In the genomic region with DNA sequence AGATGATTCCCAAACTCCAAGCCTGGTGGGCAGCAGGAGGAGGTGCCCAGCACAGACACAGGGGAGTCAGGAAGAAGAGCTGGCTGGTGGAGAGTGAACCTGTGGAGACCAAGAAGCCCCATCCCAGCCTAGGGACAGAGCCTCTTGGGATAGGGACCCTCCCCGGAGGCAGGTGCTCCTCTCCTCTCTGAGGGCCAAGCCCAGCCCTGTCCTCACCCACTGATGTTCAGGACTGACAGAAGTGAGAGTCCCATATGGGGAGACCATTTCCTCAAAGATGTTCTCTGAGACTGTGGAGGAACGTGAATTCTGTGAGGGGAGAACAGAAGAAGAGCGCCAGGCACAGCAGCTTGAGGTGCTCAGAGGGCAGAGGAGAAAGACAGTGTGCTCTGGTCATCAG, we compare ENCODE assay signal across 22 cellular contexts.
"Had no signal": no experiment of that assay in that cellular context is flagged by ENCODE, and none has a peak within 500 bp of the region (broad histone marks: within the 10 kb centered on the region; RNA-seq: fewer than 3 reads in every experiment).

No MANE protein-coding gene starts in this region.

- H3K9me3 Mint-ChIP-seq: activated CD4-positive, alpha-beta memory T cell treated with anti-CD3 and anti-CD28 coated beads, Interleukin-2, amount 10 ng/mL, durations not matched to agents 7 days and 5 days; activated CD4-positive, alpha-beta T cell treated with anti-CD3 and anti-CD28 coated beads, Interleukin-2, amount 10 ng/mL, durations not matched to agents 7 days and 5 days; activated naive CD4-positive, alpha-beta T cell treated with anti-CD3 and anti-CD28 coated beads, Interleukin-2, amount 10 ng/mL, durations not matched to agents 7 days and 5 days; activated naive CD8-positive, alpha-beta T cell treated with anti-CD3 and anti-CD28 coated beads for 36 hours; activated T-helper 2 cell treated with anti-CD3 and anti-CD28 coated beads, Interferon-gamma antibody, Interleukin-2, Interleukin-4, amounts not matched to agents 10 μg/mL and 5 μg/mL and 100 μg/mL, durations not matched to agents 14 hours and 24 hours and 36 hours had no signal

- H3K27ac Mint-ChIP-seq: activated CD4-positive, alpha-beta memory T cell treated with anti-CD3 and anti-CD28 coated beads, Interleukin-2, amount 10 ng/mL, durations not matched to agents 7 days and 5 days; activated CD4-positive, alpha-beta T cell treated with anti-CD3 and anti-CD28 coated beads, Interleukin-2, amount 10 ng/mL, durations not matched to agents 7 days and 5 days; activated naive CD4-positive, alpha-beta T cell treated with anti-CD3 and anti-CD28 coated beads, Interleukin-2, amount 10 ng/mL, durations not matched to agents 7 days and 5 days; activated naive CD8-positive, alpha-beta T cell treated with anti-CD3 and anti-CD28 coated beads for 36 hours; activated T-helper 2 cell treated with anti-CD3 and anti-CD28 coated beads, Interferon-gamma antibody, Interleukin-2, Interleukin-4, amounts not matched to agents 10 μg/mL and 5 μg/mL and 100 μg/mL, durations not matched to agents 14 hours and 24 hours and 36 hours had no signal

- DNase-seq: activated CD4-positive, alpha-beta memory T cell treated with anti-CD3 and anti-CD28 coated beads, Interleukin-2, amount 10 ng/mL, durations not matched to agents 7 days and 5 days; activated CD4-positive, alpha-beta T cell treated with anti-CD3 and anti-CD28 coated beads, Interleukin-2, amount 10 ng/mL, durations not matched to agents 7 days and 5 days; activated CD4-positive, CD25-positive, alpha-beta regulatory T cell; activated gamma-delta T cell treated with Interleukin-2 at 50 U/mL for 16 hours; activated naive CD4-positive, alpha-beta T cell treated with anti-CD3 and anti-CD28 coated beads, Interleukin-2, amount 10 ng/mL, durations not matched to agents 7 days and 5 days; activated naive CD8-positive, alpha-beta T cell treated with anti-CD3 and anti-CD28 coated beads for 36 hours; activated T-cell treated with anti-CD3 and anti-CD28 coated beads for 4 hours; activated T-cell treated with anti-CD3 and anti-CD28 coated beads, Interleukin-2, amount 50 U/mL, for 48 hours; cerebellar nuclear complex; NCI-H1048; NCI-H146; NCI-H1930; NCI-H2107; NCI-H2171 treated with DMSO at 0.1 percent for 48 hours; NCI-H226; NCI-H510A; Peyer's patch; SIG-M5; T-helper 2 cell; T1000 had no signal

- H3K9me3 ChIP-seq: Peyer's patch had no signal

- H3K36me3 ChIP-seq: Peyer's patch had no signal

- H3K4me3 Mint-ChIP-seq: activated naive CD8-positive, alpha-beta T cell treated with anti-CD3 and anti-CD28 coated beads for 36 hours had no signal

- H3K4me3 ChIP-seq: Peyer's patch had no signal

- H3K27ac ChIP-seq: Peyer's patch, VCaP had no signal
